ENCODE assay signal across 6 cellular contexts in genomic region chr20:61868006-61868405, GRCh38.
"Had no signal": no experiment of that assay in that cellular context is flagged by ENCODE, and none has a peak within 500 bp of the region (broad histone marks: within the 10 kb centered on the region; RNA-seq: fewer than 3 reads in every experiment).

No MANE protein-coding gene starts in this region.

- H3K4me3 ChIP-seq: GM23338 had no signal

- H3K4me2 ChIP-seq: GM23338 had no signal

- H3K4me3 Mint-ChIP-seq: GM23338, H9, IgD-negative memory B cell had no signal

- H3K27ac ChIP-seq: HL-60 had no signal

- H2AFZ ChIP-seq: GM23338 had no signal

- H3K27ac Mint-ChIP-seq: GM23338, H9, IgD-negative memory B cell had no signal

- DNase-seq: H9, HCEC 1CT had no signal

- H3K36me3 Mint-ChIP-seq: IgD-negative memory B cell had no signal

- H3K4me1 Mint-ChIP-seq: GM23338, H9, IgD-negative memory B cell had no signal

- ATAC-seq: GM23338, HepG2 had no signal
